ENCODE assay signal across 23 cellular contexts in genomic region chr15:67790610-67791319, GRCh38. TPM values are rescaled to one million over a fixed set of nuclear protein-coding genes. Genes with fewer than 3 reads are reported as not detected.
DNase-seq lines count a peak whose midpoint lies in the region; FAIRE-seq and TF ChIP-seq lines count a peak whose summit lies in the region.
"Had no signal": no experiment of that assay in that cellular context is flagged by ENCODE, and none has a peak within 500 bp of the region (broad histone marks: within the 10 kb centered on the region; RNA-seq: fewer than 3 reads in every experiment).

No MANE protein-coding gene starts in this region.

- H3K9me3 Mint-ChIP-seq in neural progenitor cell, result peaks cover 14% of the 10 kb centered on the region

- CTCF ChIA-PET in mammary epithelial cell (lab: Charles Lee; ENCODE audit: low non-redundant PET), result no interaction called here
- CTCF ChIA-PET in H1 (lab: Charles Lee; ENCODE audit: partially characterized antibody), result interaction anchor here (1.1 to 1.3 kb wide), 3 partner anchors 10 to 25 kb away, joined by 3 to 4 read pairs (median 3); no protein-coding TSS in a partner anchor

- H3K79me1 ChIP-seq in H1 (ENCODE audit: low read depth, low read length), result no peaks in the 10 kb centered on the region

- H3K27me3 Mint-ChIP-seq in neural progenitor cell (ENCODE audit: insufficient read depth, low read depth), result peaks cover 8% of the 10 kb centered on the region

- no peak overlapping the region for H4K5ac ChIP-seq in H1 (ENCODE audit: insufficient read length, low read depth, low read length)

- H2BK20ac ChIP-seq in H1 (ENCODE audit: low read length), result no peak overlapping the region

- no peak for FAIRE-seq in H1 (lab: Jason Lieb, UNC)
- FAIRE-seq: D721Med, H54 had no signal

- TF ChIP-seq RAD21 in H1 (IDR thresholded peaks at IDR 0.05 in 1 of 2, conservative IDR thresholded peaks at IDR 0.05 in 1 of 2; ENCODE audit: low read depth in 2 of 2, low read length in 2 of 2), result no peak

- no peaks in the 10 kb centered on the region for H3F3A ChIP-seq in neural progenitor cell (ENCODE audit: low read depth)

- H2BK12ac ChIP-seq in H1 (ENCODE audit: low read depth, low read length), result no peak overlapping the region

- no peak overlapping the region for H3K18ac ChIP-seq in H1 (ENCODE audit: extremely low read depth, low read length)

- H3K4ac ChIP-seq in H1 (replicated peaks; ENCODE audit: insufficient read length, low read depth, low read length), result no peak overlapping the region

- H3K56ac ChIP-seq in H1 (replicated peaks; ENCODE audit: insufficient read length, low read depth, low read length), result no peak overlapping the region

- H3K4me3 ChIP-seq in mammary epithelial cell (replicated peaks in 1 of 3; ENCODE audit: insufficient read depth in 1 of 3, low read depth in 2 of 3, low read length in 3 of 3), result no peak overlapping the region
- H3K4me3 ChIP-seq in breast epithelium, result no peak overlapping the region
- no peak overlapping the region for H3K4me3 ChIP-seq in H1 (ENCODE audit: extremely low read depth in 1 of 4, insufficient read depth in 2 of 4, low read depth in 3 of 4, low read length in 4 of 4)
- H3K4me3 ChIP-seq in neural progenitor cell, result no peak overlapping the region
- H3K4me3 ChIP-seq: BLaER1 treated with 17β-estradiol and CSF1 and Interleukin-3, amounts not matched to agents 10 nM and 100 nM had no signal

- no peaks in the 10 kb centered on the region for H3K27me3 ChIP-seq in mammary epithelial cell (ENCODE audit: insufficient read depth, low read length)
- no peaks in the 10 kb centered on the region for H3K27me3 ChIP-seq in breast epithelium
- no peaks in the 10 kb centered on the region; a peak in 1 of 7 replicates for H3K27me3 ChIP-seq in H1 (replicated peaks in 1 of 4; ENCODE audit: control insufficient read depth in 3 of 4, extremely low read depth in 1 of 4, insufficient read depth in 3 of 4, low read length in 3 of 4)
- H3K27me3 ChIP-seq in neural progenitor cell, result no peaks in the 10 kb centered on the region
- H3K27me3 ChIP-seq: BLaER1 treated with 17β-estradiol and CSF1 and Interleukin-3, amounts not matched to agents 10 nM and 100 nM had no signal

- 87% methylated on average over 3 of the region's 3 CpGs for WGBS in mammary epithelial cell (ENCODE audit: low coverage, missing lambda C conversion rate)
- 28% methylated on average over 3 of the region's 3 CpGs; no CpG with 5 or more reads in 1 of the 2 experiments for WGBS in H1 (ENCODE audit: extremely low coverage in 1 of 2, insufficient coverage in 1 of 2, insufficient read length in 1 of 2, insufficient replicate concordance in 2 of 2, low coverage in 1 of 2, low lambda C conversion rate in 2 of 2, missing lambda C conversion rate in 1 of 2), 2 experiments

- no peaks in the 10 kb centered on the region for H3K4me1 ChIP-seq in mammary epithelial cell (ENCODE audit: insufficient read depth, low read length)
- no peaks in the 10 kb centered on the region for H3K4me1 ChIP-seq in breast epithelium
- H3K4me1 ChIP-seq in H1 (replicated peaks in 1 of 4; ENCODE audit: control insufficient read depth in 3 of 4, insufficient read depth in 4 of 4, low read length in 3 of 4), result peaks cover 8 to 15% (median 10%) of the 10 kb centered on the region in 4 experiments; a peak in 6 of 7 replicates
- peaks cover 13% of the 10 kb centered on the region for H3K4me1 ChIP-seq in neural progenitor cell

- no peaks in the 10 kb centered on the region for H3K23me2 ChIP-seq in H1 (ENCODE audit: low read depth, low read length)

- peaks cover 19% of the 10 kb centered on the region for H3K4me1 Mint-ChIP-seq in neural progenitor cell

- H2BK15ac ChIP-seq in H1 (ENCODE audit: low read length), result no peak overlapping the region

- no peaks in the 10 kb centered on the region for H3K36me3 ChIP-seq in mammary epithelial cell (ENCODE audit: insufficient read depth, low read length)
- H3K36me3 ChIP-seq in breast epithelium, result no peaks in the 10 kb centered on the region
- 0 out of 8 replicates have a peak, but pooled peaks cover 0 to 6% (median 0%) of the 10 kb centered on the region in 4 experiments for H3K36me3 ChIP-seq in H1 (ENCODE audit: control insufficient read depth in 2 of 4, insufficient read depth in 4 of 4, low read length in 3 of 4)
- peaks cover 10% of the 10 kb centered on the region for H3K36me3 ChIP-seq in neural progenitor cell

- peak overlapping the region; percentile 30 for H3K27ac Mint-ChIP-seq in neural progenitor cell

- peaks cover 14% of the 10 kb centered on the region for H3K36me3 Mint-ChIP-seq in neural progenitor cell

- H3K4me2 ChIP-seq in mammary epithelial cell (ENCODE audit: insufficient read depth, low read depth, low read length) (no peak overlapping the region), H1 (ENCODE audit: insufficient read depth in 1 of 2, low read depth in 2 of 2, low read length in 2 of 2) (peak overlapping the region; percentile 5 to 19; a peak in 2 of 4 replicates), neural progenitor cell (no peak overlapping the region)
- H3K4me2 ChIP-seq: BLaER1 treated with 17β-estradiol and CSF1 and Interleukin-3, amounts not matched to agents 10 nM and 100 nM; KMS-11 had no signal

- TF ChIP-seq CTCF in mammary epithelial cell (conservative IDR thresholded peaks at IDR 0.05 in 1 of 2, IDR thresholded peaks at IDR 0.05 in 1 of 2; ENCODE audit: extremely low read depth in 1 of 2, insufficient read depth in 1 of 2, low read depth in 1 of 2, low read length in 2 of 2), result no peak
- TF ChIP-seq CTCF in breast epithelium (IDR thresholded peaks at IDR 0.05), result no peak
- TF ChIP-seq CTCF in H1 (IDR thresholded peaks at IDR 0.05; ENCODE audit: control extremely low read depth in 1 of 3, insufficient read depth in 1 of 3, low read depth in 1 of 3, low read length in 3 of 3), result no peak
- TF ChIP-seq CTCF in neural progenitor cell (IDR thresholded peaks at IDR 0.05), result no peak

- no peak overlapping the region for H2AK5ac ChIP-seq in H1 (ENCODE audit: low read depth, low read length)

- dilution Hi-C loops in mammary epithelial cell (cut with HindIII; ENCODE audit: low sequenced_read_pairs), result no loop called here

- no peak overlapping the region for H3K4me3 Mint-ChIP-seq in neural progenitor cell
- H3K4me3 Mint-ChIP-seq: CD8-positive, alpha-beta memory T cell had no signal

- H4K20me1 ChIP-seq in mammary epithelial cell (ENCODE audit: insufficient read depth, low read length) (no peaks in the 10 kb centered on the region), H1 (replicated peaks in 1 of 2; ENCODE audit: control insufficient read depth in 1 of 2, insufficient read depth in 2 of 2, low read length in 2 of 2) (no peaks in the 10 kb centered on the region), neural progenitor cell (ENCODE audit: low read depth) (no peaks in the 10 kb centered on the region)
- H4K20me1 ChIP-seq: BLaER1 treated with 17β-estradiol and CSF1 and Interleukin-3, amounts not matched to agents 10 nM and 100 nM had no signal

- no peak overlapping the region for H3K27ac ChIP-seq in mammary epithelial cell (ENCODE audit: insufficient read depth, low read depth, low read length)
- no peak overlapping the region for H3K27ac ChIP-seq in breast epithelium
- no peak overlapping the region for H3K27ac ChIP-seq in H1 (ENCODE audit: low read depth, low read length)
- no peak overlapping the region for H3K27ac ChIP-seq in neural progenitor cell
- H3K27ac ChIP-seq: BLaER1 treated with 17β-estradiol and CSF1 and Interleukin-3, amounts not matched to agents 10 nM and 100 nM; KMS-11 had no signal

- peaks cover 5% of the 10 kb centered on the region for H3K9me3 ChIP-seq in mammary epithelial cell (replicated peaks; ENCODE audit: insufficient read depth, low read length)
- H3K9me3 ChIP-seq in breast epithelium, result peaks cover 0 to 8% of the 10 kb centered on the region in 2 donors
- H3K9me3 ChIP-seq in H1 (ENCODE audit: insufficient read depth in 2 of 2, low read depth in 1 of 2, low read length in 1 of 2), result peaks cover 0 to 4% of the 10 kb centered on the region in 2 experiments; a peak in 1 of 4 replicates
- H3K9me3 ChIP-seq in neural progenitor cell (ENCODE audit: low read depth), result peaks cover 8% of the 10 kb centered on the region

- H2BK5ac ChIP-seq in H1 (ENCODE audit: low read depth, low read length), result no peak overlapping the region

- no peak overlapping the region for H4K91ac ChIP-seq in H1 (replicated peaks; ENCODE audit: insufficient read length, low read length)

- no TSS peak for BruUV-seq in mammary epithelial cell (replicated peaks; lab: Mats Ljungman, UMichigan)

- H3K79me2 ChIP-seq in mammary epithelial cell (ENCODE audit: insufficient read depth, low read length), result no peaks in the 10 kb centered on the region
- H3K79me2 ChIP-seq in H1 (ENCODE audit: control insufficient read depth in 1 of 2, insufficient read depth in 2 of 2, low read length in 2 of 2), result no peaks in the 10 kb centered on the region
- no peaks in the 10 kb centered on the region for H3K79me2 ChIP-seq in neural progenitor cell (ENCODE audit: low read depth)

- TF ChIP-seq POLR2A in breast epithelium (IDR thresholded peaks at IDR 0.05) (no peak), H1 (IDR thresholded peaks at IDR 0.05; ENCODE audit: control extremely low read depth in 1 of 2, low read depth in 2 of 2, low read length in 2 of 2) (no peak)

- DNase-seq in mammary epithelial cell (peak; percentile 2), breast epithelium (ENCODE audit: low spot score in 2 of 2) (no peak), NCI-H146 treated with DMSO at 0.1 percent for 48 hours (lab: John Stamatoyannopoulos, UW; ENCODE audit: unreplicated experiment) (peak; percentile 38), H1 (ENCODE audit: low read depth in 1 of 2, low spot score in 2 of 2) (no peak), neural progenitor cell (ENCODE audit: low spot score) (no peak), EL (no peak), HK-2 (ENCODE audit: unreplicated experiment) (no peak)
- no peak for DNase-seq in stimulated activated naive CD4-positive, alpha-beta T cell treated with Interleukin-2 at 50 U/mL for 16 hours (lab: John Stamatoyannopoulos, UW)
- DNase-seq: CD8-positive, alpha-beta memory T cell; DMS79 treated with DMSO at 0.1 percent for 48 hours; MV-4-11; NCI-H1436 treated with DMSO at 0.1 percent for 48 hours; NCI-H524 treated with DMSO at 0.1 percent for 48 hours; NK-92 treated with Interleukin-12 subunit alpha and Interleukin-12 subunit beta, amount 100 ng/mL, for 24 hours; Right ventricle myocardium superior; SW 1271 had no signal

- in situ Hi-C loops in mammary epithelial cell (cut with MboI; ENCODE audit: low sequenced_read_pairs in 2 of 2), result no loop called here

- no peak overlapping the region for H3K14ac ChIP-seq in H1 (ENCODE audit: insufficient read length)

- H4K8ac ChIP-seq in H1 (ENCODE audit: extremely low read depth, insufficient read depth, low read length), result no peak overlapping the region

- intact Hi-C loops in mammary epithelial cell (cut with micrococcal nuclease) (no loop called here), breast epithelium (cut with DNase I; ENCODE audit: low total_unique reads) (no loop called here)

- H3K9ac ChIP-seq in mammary epithelial cell (ENCODE audit: insufficient read depth, low read length) (no peak overlapping the region), H1 (replicated peaks in 1 of 4; ENCODE audit: extremely low read depth in 1 of 4, low read depth in 3 of 4, low read length in 3 of 4) (no peak overlapping the region), neural progenitor cell (no peak overlapping the region)
- H3K9ac ChIP-seq: BLaER1 treated with 17β-estradiol and CSF1 and Interleukin-3, amounts not matched to agents 10 nM and 100 nM; KMS-11 had no signal

- no peak overlapping the region for H3K23ac ChIP-seq in H1 (ENCODE audit: insufficient read length)

- H2AFZ ChIP-seq in mammary epithelial cell (ENCODE audit: low read depth, low read length), result no peak overlapping the region
- no peak overlapping the region for H2AFZ ChIP-seq in H1 (ENCODE audit: low read length)
- H2AFZ ChIP-seq in neural progenitor cell (replicated peaks), result no peak overlapping the region

- no peak overlapping the region for H2BK120ac ChIP-seq in H1 (replicated peaks; ENCODE audit: low read depth, low read length)

- no peak for TF ChIP-seq EP300 in H1 (IDR thresholded peaks at IDR 0.05; ENCODE audit: borderline replicate concordance in 1 of 2, low read depth in 2 of 2, low read length in 2 of 2)

- POLR2A ChIA-PET in H1 (lab: Charles Lee; ENCODE audit: partially characterized antibody), result interaction anchor here (0.9 to 1.4 kb wide), 3 partner anchors 10 to 13 kb away, joined by 3 to 6 read pairs (median 3); no protein-coding TSS in a partner anchor

RNA-seq across cellular contexts. Expression of gene SKOR1, which starts 34.5 kb away (rescaled TPM):
- total RNA-seq in mammary epithelial cell, result under 1 TPM in 1 of 2 donors, not detected in 1; under 0.01 TPM
- 0.02 TPM for polyA plus RNA-seq in mammary epithelial cell
- polyA minus RNA-seq in mammary epithelial cell, result not detected
- total RNA-seq in breast epithelium, result 1 to 10 TPM in 2 of 3 donors, under 1 TPM in 1; 0.98 to 1.8 (median 1.1) TPM
- 0.11 TPM in 2 replicates for total RNA-seq in H1 (2021; fragmentation: NEBNext Ultra II Directional; extraction: Animal tissue kit (Norgen Biotek cat#: 25700))
- polyA plus RNA-seq in H1 (2011; rRNA removed), result 0.03 and 0.08 TPM in 2 replicates
- 0.05 TPM for polyA plus RNA-seq in H1 (2011; cell fraction: cytosol; rRNA removed)
- 0.13 TPM for polyA plus RNA-seq in H1 (2011; cell fraction: nucleus; rRNA removed)
- polyA plus RNA-seq in H1 (2012, experiment 1 of 2), result 0.06 to 0.12 TPM (median 0.07 TPM) in 3 of 4 replicates, not detected in the other
- polyA plus RNA-seq in H1 (2012, experiment 2 of 2), result not detected
- polyA plus RNA-seq in H1 (2013, experiment 1 of 2), result 0.04 TPM
- polyA plus RNA-seq in H1 (2013, experiment 2 of 2), result 0.04 TPM
- polyA minus RNA-seq in H1 (2011; rRNA and poly(A)+ RNA removed), result not detected in 2 replicates
- not detected for polyA minus RNA-seq in H1 (2011; cell fraction: cytosol; rRNA and poly(A)+ RNA removed)
- 0.40 TPM for polyA minus RNA-seq in H1 (2011; cell fraction: nucleus; rRNA and poly(A)+ RNA removed)
- total RNA-seq in neural progenitor cell (ENCODE audit: low replicate concordance), result 0.09 and 0.51 TPM in 2 replicates

RNA-seq across cellular contexts. Expression of gene RNU6-1, which starts 49.1 kb away (rescaled TPM):
- total RNA-seq in mammary epithelial cell, result not detected
- not detected for polyA plus RNA-seq in mammary epithelial cell
- not detected for polyA minus RNA-seq in mammary epithelial cell
- total RNA-seq in breast epithelium, result not detected
- not detected in 2 replicates for total RNA-seq in H1 (2021; fragmentation: NEBNext Ultra II Directional; extraction: Animal tissue kit (Norgen Biotek cat#: 25700))
- polyA plus RNA-seq in H1 (2011; rRNA removed), result not detected in 2 replicates
- not detected for polyA plus RNA-seq in H1 (2011; cell fraction: cytosol; rRNA removed)
- not detected for polyA plus RNA-seq in H1 (2011; cell fraction: nucleus; rRNA removed)
- polyA plus RNA-seq in H1 (2012, experiment 1 of 2), result not detected in 4 replicates
- not detected for polyA plus RNA-seq in H1 (2012, experiment 2 of 2)
- not detected for polyA plus RNA-seq in H1 (2013, experiment 1 of 2)
- not detected for polyA plus RNA-seq in H1 (2013, experiment 2 of 2)
- under 0.01 TPM in 1 of 2 replicates, not detected in the other for polyA minus RNA-seq in H1 (2011; rRNA and poly(A)+ RNA removed)
- polyA minus RNA-seq in H1 (2011; cell fraction: cytosol; rRNA and poly(A)+ RNA removed), result not detected
- not detected for polyA minus RNA-seq in H1 (2011; cell fraction: nucleus; rRNA and poly(A)+ RNA removed)
- total RNA-seq in neural progenitor cell (ENCODE audit: low replicate concordance), result not detected in 2 replicates
- total RNA-seq: CD8-positive, alpha-beta memory T cell; G401; OCI-LY7; Right ventricle myocardium superior; T-helper 2 cell treated with Interferon-gamma antibody and Interleukin-4, amounts not matched to agents 100 ng/mL and 5 ng/mL, for 36 hours had no signal
- polyA plus RNA-seq: CD8-positive, alpha-beta memory T cell had no signal

Comparison
In these comparisons a context has a peak if more than half of its experiments do, and no peak if none do; other contexts are left out.
1. DNase-seq: peak in mammary epithelial cell (single experiment) and NCI-H146 treated with DMSO at 0.1 percent for 48 hours (single experiment); none in breast epithelium (0 of 2), H1 (0 of 2), neural progenitor cell (single experiment), EL (single experiment), HK-2 (single experiment) and stimulated activated naive CD4-positive, alpha-beta T cell treated with Interleukin-2 at 50 U/mL for 16 hours (single experiment).
2. H3K4me2 ChIP-seq: peak in H1 (2 of 2); none in mammary epithelial cell (single experiment) and neural progenitor cell (single experiment).